ENCODE assay signal across 1 cellular context in the genomic region with DNA sequence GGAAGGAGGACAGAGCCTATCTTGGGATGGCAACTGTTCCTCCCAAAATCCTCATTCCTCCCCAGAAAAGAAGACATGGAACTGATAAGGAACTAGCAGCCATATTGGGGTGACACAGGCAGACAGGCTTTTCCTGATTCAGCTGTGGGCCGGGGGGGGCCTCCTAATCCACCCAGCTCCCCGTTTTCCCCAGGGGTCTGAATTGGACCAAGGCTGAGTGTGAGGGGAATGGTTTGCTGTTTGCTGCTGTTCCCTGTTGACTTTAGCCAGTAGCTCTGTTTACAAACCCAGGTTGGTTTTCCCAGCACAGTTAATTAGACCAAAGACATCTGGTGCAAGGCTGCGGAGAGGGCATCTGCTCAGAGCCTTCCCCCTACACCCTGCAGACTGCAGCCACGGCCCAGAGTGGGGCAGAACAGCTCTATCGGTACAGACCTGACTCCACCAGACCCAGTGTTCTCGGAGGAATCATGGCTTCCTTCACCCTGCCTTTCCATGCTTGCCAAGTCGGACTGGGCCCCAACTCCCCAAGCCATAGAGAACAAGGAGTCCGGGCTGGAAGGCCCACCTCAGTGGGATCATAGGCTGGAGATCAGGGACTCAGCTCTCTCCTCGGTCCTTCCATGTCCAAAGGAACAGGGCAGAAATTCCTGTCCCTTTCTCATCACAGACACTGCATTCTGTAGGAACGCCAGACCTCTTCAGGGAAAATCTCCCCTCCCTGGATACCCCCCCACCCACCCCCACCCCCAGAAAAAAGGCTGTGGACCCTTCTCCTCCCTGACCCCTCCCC.
TF ChIP-seq lines count a peak whose summit lies in the region.

No MANE protein-coding gene starts in this region.

TF ChIP-seq in HepG2, 621 proteins besides CTCF, POLR2A, EP300 and RAD21 (continued from another document and continues in another):
- TF ChIP-seq, protein P1, sequence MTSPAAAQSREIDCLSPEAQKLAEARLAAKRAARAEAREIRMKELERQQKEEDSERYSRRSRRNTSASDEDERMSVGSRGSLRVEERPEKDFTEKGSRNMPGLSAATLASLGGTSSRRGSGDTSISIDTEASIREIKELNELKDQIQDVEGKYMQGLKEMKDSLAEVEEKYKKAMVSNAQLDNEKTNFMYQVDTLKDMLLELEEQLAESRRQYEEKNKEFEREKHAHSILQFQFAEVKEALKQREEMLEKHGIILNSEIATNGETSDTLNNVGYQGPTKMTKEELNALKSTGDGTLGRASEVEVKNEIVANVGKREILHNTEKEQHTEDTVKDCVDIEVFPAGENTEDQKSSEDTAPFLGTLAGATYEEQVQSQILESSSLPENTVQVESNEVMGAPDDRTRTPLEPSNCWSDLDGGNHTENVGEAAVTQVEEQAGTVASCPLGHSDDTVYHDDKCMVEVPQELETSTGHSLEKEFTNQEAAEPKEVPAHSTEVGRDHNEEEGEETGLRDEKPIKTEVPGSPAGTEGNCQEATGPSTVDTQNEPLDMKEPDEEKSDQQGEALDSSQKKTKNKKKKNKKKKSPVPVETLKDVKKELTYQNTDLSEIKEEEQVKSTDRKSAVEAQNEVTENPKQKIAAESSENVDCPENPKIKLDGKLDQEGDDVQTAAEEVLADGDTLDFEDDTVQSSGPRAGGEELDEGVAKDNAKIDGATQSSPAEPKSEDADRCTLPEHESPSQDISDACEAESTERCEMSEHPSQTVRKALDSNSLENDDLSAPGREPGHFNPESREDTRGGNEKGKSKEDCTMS (CRISPR knock-in tag; conservative IDR thresholded peaks at IDR 0.05): no peak
- TF ChIP-seq RELA (CRISPR knock-in tag; IDR thresholded peaks at IDR 0.05) (no peak), GFI1 (CRISPR knock-in tag; IDR thresholded peaks at IDR 0.05; ENCODE audit: borderline replicate concordance) (peak; percentile 64; the same call in 1 of the 2 replicates), ZNF224 (CRISPR knock-in tag; IDR thresholded peaks at IDR 0.05) (no peak), SP4 (CRISPR knock-in tag; IDR thresholded peaks at IDR 0.05) (no peak; the same call in 1 of the 2 replicates), RFXANK (CRISPR knock-in tag; IDR thresholded peaks at IDR 0.05) (no peak), SSRP1 (CRISPR knock-in tag; IDR thresholded peaks at IDR 0.05) (peak; percentile 17; the same call in 1 of the 2 replicates), SP1 (IDR thresholded peaks at IDR 0.05) (no peak), SP1 (CRISPR knock-in tag; IDR thresholded peaks at IDR 0.05) (no peak), HMG20A (CRISPR knock-in tag; IDR thresholded peaks at IDR 0.05; ENCODE audit: borderline replicate concordance) (no peak), KMT2B (CRISPR knock-in tag; IDR thresholded peaks at IDR 0.05) (no peak), HNF4G (IDR thresholded peaks at IDR 0.05; ENCODE audit: borderline replicate concordance, low read depth, low read length) (no peak), HNF4G (CRISPR knock-in tag; IDR thresholded peaks at IDR 0.05; ENCODE audit: borderline replicate concordance, low read depth) (no peak), ZNF232 (CRISPR knock-in tag; IDR thresholded peaks at IDR 0.05; ENCODE audit: borderline replicate concordance) (peak; percentile 66; the same call in 1 of the 2 replicates), ZNF782 (CRISPR knock-in tag; IDR thresholded peaks at IDR 0.05; ENCODE audit: borderline replicate concordance) (peak; percentile 25; the same call in 1 of the 2 replicates), KLF15 (CRISPR knock-in tag; IDR thresholded peaks at IDR 0.05; ENCODE audit: borderline replicate concordance) (no peak), ZNF629 (CRISPR knock-in tag; conservative IDR thresholded peaks at IDR 0.05) (0 out of 2 replicates have a peak, but pooled peaks have one; percentile 3), GZF1 (CRISPR knock-in tag; IDR thresholded peaks at IDR 0.05) (peak; percentile 81; the same call in 1 of the 2 replicates), ZNF746 (CRISPR knock-in tag; IDR thresholded peaks at IDR 0.05) (0 out of 2 replicates have a peak, but pooled peaks have one; percentile 51), NFE2L2 (IDR thresholded peaks at IDR 0.05; ENCODE audit: low read length) (no peak), SNAI1 (CRISPR knock-in tag; IDR thresholded peaks at IDR 0.05; ENCODE audit: borderline replicate concordance) (no peak), KAT8 (CRISPR knock-in tag; IDR thresholded peaks at IDR 0.05) (no peak), XBP1 (CRISPR knock-in tag; IDR thresholded peaks at IDR 0.05) (no peak), ZNF598 (CRISPR knock-in tag; IDR thresholded peaks at IDR 0.05; ENCODE audit: borderline replicate concordance) (peak; percentile 76; the same call in 1 of the 2 replicates), NFRKB (IDR thresholded peaks at IDR 0.05) (no peak), HOXA7 (CRISPR knock-in tag; IDR thresholded peaks at IDR 0.05) (no peak), MAFF (IDR thresholded peaks at IDR 0.05; ENCODE audit: low read depth, low read length) (no peak), ZNF326 (CRISPR knock-in tag; IDR thresholded peaks at IDR 0.05; ENCODE audit: borderline replicate concordance) (no peak), ZFX (CRISPR knock-in tag; IDR thresholded peaks at IDR 0.05; ENCODE audit: low read depth) (0 out of 2 replicates have a peak, but pooled peaks have one; percentile 10), ZNF282 (IDR thresholded peaks at IDR 0.05; ENCODE audit: partially characterized antibody) (no peak), HNRNPK (IDR thresholded peaks at IDR 0.05; ENCODE audit: low read depth, low read length, poor library complexity, severe bottlenecking) (no peak), LCORL (IDR thresholded peaks at IDR 0.05) (no peak), LCORL (CRISPR knock-in tag; IDR thresholded peaks at IDR 0.05) (peak; percentile 36), NFKB2 (CRISPR knock-in tag; IDR thresholded peaks at IDR 0.05; ENCODE audit: borderline replicate concordance) (no peak; the same call in 1 of the 2 replicates), NRL (CRISPR knock-in tag; IDR thresholded peaks at IDR 0.05; ENCODE audit: borderline replicate concordance) (peak; percentile 63), RBFOX2 (IDR thresholded peaks at IDR 0.05; ENCODE audit: low read depth, low read length) (no peak), THAP11 (CRISPR knock-in tag; IDR thresholded peaks at IDR 0.05) (no peak; the same call in 1 of the 2 replicates), ZNF547 (CRISPR knock-in tag; IDR thresholded peaks at IDR 0.05) (peak; percentile 38; the same call in 1 of the 2 replicates), ZNF296 (CRISPR knock-in tag; conservative IDR thresholded peaks at IDR 0.05) (no peak), HDAC6 (IDR thresholded peaks at IDR 0.05; ENCODE audit: low read depth, low read length) (no peak)
- TF ChIP-seq, protein P2, sequence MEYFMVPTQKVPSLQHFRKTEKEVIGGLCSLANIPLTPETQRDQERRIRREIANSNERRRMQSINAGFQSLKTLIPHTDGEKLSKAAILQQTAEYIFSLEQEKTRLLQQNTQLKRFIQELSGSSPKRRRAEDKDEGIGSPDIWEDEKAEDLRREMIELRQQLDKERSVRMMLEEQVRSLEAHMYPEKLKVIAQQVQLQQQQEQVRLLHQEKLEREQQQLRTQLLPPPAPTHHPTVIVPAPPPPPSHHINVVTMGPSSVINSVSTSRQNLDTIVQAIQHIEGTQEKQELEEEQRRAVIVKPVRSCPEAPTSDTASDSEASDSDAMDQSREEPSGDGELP (IDR thresholded peaks at IDR 0.05; ENCODE audit: borderline replicate concordance, low read depth): peak; percentile 66; the same call in 1 of the 2 replicates
- TF ChIP-seq, protein P3, sequence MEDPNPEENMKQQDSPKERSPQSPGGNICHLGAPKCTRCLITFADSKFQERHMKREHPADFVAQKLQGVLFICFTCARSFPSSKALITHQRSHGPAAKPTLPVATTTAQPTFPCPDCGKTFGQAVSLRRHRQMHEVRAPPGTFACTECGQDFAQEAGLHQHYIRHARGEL (CRISPR knock-in tag; IDR thresholded peaks at IDR 0.05): no peak
- TF ChIP-seq, protein P4, sequence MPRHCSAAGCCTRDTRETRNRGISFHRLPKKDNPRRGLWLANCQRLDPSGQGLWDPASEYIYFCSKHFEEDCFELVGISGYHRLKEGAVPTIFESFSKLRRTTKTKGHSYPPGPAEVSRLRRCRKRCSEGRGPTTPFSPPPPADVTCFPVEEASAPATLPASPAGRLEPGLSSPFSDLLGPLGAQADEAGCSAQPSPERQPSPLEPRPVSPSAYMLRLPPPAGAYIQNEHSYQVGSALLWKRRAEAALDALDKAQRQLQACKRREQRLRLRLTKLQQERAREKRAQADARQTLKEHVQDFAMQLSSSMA (CRISPR knock-in tag; IDR thresholded peaks at IDR 0.05): no peak; the same call in 1 of the 2 replicates
- TF ChIP-seq, protein P5, sequence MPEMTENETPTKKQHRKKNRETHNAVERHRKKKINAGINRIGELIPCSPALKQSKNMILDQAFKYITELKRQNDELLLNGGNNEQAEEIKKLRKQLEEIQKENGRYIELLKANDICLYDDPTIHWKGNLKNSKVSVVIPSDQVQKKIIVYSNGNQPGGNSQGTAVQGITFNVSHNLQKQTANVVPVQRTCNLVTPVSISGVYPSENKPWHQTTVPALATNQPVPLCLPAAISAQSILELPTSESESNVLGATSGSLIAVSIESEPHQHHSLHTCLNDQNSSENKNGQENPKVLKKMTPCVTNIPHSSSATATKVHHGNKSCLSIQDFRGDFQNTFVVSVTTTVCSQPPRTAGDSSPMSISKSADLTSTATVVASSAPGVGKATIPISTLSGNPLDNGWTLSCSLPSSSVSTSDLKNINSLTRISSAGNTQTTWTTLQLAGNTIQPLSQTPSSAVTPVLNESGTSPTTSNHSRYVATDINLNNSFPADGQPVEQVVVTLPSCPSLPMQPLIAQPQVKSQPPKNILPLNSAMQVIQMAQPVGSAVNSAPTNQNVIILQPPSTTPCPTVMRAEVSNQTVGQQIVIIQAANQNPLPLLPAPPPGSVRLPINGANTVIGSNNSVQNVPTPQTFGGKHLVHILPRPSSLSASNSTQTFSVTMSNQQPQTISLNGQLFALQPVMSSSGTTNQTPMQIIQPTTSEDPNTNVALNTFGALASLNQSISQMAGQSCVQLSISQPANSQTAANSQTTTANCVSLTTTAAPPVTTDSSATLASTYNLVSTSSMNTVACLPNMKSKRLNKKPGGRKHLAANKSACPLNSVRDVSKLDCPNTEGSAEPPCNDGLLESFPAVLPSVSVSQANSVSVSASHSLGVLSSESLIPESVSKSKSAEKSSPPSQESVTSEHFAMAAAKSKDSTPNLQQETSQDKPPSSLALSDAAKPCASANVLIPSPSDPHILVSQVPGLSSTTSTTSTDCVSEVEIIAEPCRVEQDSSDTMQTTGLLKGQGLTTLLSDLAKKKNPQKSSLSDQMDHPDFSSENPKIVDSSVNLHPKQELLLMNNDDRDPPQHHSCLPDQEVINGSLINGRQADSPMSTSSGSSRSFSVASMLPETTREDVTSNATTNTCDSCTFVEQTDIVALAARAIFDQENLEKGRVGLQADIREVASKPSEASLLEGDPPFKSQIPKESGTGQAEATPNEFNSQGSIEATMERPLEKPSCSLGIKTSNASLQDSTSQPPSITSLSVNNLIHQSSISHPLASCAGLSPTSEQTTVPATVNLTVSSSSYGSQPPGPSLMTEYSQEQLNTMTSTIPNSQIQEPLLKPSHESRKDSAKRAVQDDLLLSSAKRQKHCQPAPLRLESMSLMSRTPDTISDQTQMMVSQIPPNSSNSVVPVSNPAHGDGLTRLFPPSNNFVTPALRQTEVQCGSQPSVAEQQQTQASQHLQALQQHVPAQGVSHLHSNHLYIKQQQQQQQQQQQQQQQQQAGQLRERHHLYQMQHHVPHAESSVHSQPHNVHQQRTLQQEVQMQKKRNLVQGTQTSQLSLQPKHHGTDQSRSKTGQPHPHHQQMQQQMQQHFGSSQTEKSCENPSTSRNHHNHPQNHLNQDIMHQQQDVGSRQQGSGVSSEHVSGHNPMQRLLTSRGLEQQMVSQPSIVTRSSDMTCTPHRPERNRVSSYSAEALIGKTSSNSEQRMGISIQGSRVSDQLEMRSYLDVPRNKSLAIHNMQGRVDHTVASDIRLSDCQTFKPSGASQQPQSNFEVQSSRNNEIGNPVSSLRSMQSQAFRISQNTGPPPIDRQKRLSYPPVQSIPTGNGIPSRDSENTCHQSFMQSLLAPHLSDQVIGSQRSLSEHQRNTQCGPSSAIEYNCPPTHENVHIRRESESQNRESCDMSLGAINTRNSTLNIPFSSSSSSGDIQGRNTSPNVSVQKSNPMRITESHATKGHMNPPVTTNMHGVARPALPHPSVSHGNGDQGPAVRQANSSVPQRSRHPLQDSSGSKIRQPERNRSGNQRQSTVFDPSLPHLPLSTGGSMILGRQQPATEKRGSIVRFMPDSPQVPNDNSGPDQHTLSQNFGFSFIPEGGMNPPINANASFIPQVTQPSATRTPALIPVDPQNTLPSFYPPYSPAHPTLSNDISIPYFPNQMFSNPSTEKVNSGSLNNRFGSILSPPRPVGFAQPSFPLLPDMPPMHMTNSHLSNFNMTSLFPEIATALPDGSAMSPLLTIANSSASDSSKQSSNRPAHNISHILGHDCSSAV (CRISPR knock-in tag; IDR thresholded peaks at IDR 0.05; ENCODE audit: borderline replicate concordance): 0 out of 2 replicates have a peak, but pooled peaks have one; percentile 39
- TF ChIP-seq, protein P6, sequence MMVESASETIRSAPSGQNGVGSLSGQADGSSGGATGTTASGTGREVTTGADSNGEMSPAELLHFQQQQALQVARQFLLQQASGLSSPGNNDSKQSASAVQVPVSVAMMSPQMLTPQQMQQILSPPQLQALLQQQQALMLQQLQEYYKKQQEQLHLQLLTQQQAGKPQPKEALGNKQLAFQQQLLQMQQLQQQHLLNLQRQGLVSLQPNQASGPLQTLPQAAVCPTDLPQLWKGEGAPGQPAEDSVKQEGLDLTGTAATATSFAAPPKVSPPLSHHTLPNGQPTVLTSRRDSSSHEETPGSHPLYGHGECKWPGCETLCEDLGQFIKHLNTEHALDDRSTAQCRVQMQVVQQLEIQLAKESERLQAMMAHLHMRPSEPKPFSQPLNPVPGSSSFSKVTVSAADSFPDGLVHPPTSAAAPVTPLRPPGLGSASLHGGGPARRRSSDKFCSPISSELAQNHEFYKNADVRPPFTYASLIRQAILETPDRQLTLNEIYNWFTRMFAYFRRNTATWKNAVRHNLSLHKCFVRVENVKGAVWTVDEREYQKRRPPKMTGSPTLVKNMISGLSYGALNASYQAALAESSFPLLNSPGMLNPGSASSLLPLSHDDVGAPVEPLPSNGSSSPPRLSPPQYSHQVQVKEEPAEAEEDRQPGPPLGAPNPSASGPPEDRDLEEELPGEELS (CRISPR knock-in tag; IDR thresholded peaks at IDR 0.05): peak; percentile 90
- TF ChIP-seq, protein P7, sequence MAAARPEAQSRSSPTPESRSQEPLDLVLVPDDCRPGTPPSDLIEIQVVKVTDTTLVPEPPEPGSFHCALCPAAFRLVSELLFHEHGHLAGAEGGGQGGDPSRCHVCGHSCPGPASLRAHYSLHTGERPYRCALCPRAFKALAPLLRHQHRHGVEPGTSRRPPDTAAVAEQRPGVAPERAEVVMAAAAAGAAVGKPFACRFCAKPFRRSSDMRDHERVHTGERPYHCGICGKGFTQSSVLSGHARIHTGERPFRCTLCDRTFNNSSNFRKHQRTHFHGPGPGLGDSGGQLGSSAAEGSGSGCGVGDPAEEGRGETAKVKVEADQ (CRISPR knock-in tag; IDR thresholded peaks at IDR 0.05; ENCODE audit: borderline replicate concordance): no peak; the same call in 1 of the 2 replicates
- TF ChIP-seq, protein P8, sequence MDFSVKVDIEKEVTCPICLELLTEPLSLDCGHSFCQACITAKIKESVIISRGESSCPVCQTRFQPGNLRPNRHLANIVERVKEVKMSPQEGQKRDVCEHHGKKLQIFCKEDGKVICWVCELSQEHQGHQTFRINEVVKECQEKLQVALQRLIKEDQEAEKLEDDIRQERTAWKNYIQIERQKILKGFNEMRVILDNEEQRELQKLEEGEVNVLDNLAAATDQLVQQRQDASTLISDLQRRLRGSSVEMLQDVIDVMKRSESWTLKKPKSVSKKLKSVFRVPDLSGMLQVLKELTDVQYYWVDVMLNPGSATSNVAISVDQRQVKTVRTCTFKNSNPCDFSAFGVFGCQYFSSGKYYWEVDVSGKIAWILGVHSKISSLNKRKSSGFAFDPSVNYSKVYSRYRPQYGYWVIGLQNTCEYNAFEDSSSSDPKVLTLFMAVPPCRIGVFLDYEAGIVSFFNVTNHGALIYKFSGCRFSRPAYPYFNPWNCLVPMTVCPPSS (IDR thresholded peaks at IDR 0.05): no peak
